16 cellular contexts compared by ENCODE assay signal in genomic region chr14:38469156-38469555, GRCh38.
A peak's percentile ranks its signal among the peaks of the same experiment; 100 is the strongest.
DNase-seq lines count a peak whose midpoint lies in the region; ATAC-seq, FAIRE-seq and TF ChIP-seq lines count a peak whose summit lies in the region.
"Had no signal": no experiment of that assay in that cellular context is flagged by ENCODE, and none has a peak within 500 bp of the region (broad histone marks: within the 10 kb centered on the region; RNA-seq: fewer than 3 reads in every experiment).

No MANE protein-coding gene starts in this region.

- no peak overlapping the region for H3K4me3 Mint-ChIP-seq in natural killer cell treated with Interleukin-12 subunit alpha and Interleukin-12 subunit beta and Interleukin-15 and Interleukin-18, amount 100 ng/mL, for 72 hours

- peaks cover 18% of the 10 kb centered on the region for H3K9me3 Mint-ChIP-seq in natural killer cell treated with Interleukin-12 subunit alpha and Interleukin-12 subunit beta and Interleukin-15 and Interleukin-18, amount 100 ng/mL, for 72 hours

- no peaks in the 10 kb centered on the region for H3K27me3 Mint-ChIP-seq in natural killer cell treated with Interleukin-12 subunit alpha and Interleukin-12 subunit beta and Interleukin-15 and Interleukin-18, amount 100 ng/mL, for 72 hours

- H3K4me3 ChIP-seq in K562 (no peak overlapping the region), fibroblast of the aortic adventitia (ENCODE audit: low read depth, low read length) (no peak overlapping the region), skeletal muscle satellite cell (ENCODE audit: low read length) (no peak overlapping the region)

- H3K4me2 ChIP-seq in K562 (ENCODE audit: insufficient read depth, low read length): no peak overlapping the region
- peak overlapping the region; percentile 17 for H3K4me2 ChIP-seq in skeletal muscle satellite cell (ENCODE audit: low read length)
- H3K4me2 ChIP-seq: SK-N-SH had no signal

- no peak for ATAC-seq in K562
- ATAC-seq in natural killer cell treated with Interleukin-12 subunit alpha and Interleukin-12 subunit beta and Interleukin-15 and Interleukin-18, amount 100 ng/mL, for 72 hours: no peak

- no peaks in the 10 kb centered on the region for H3K27me3 ChIP-seq in K562 (ENCODE audit: control insufficient read depth in 2 of 2, insufficient read depth in 2 of 2, low read length in 2 of 2)
- no peaks in the 10 kb centered on the region for H3K27me3 ChIP-seq in skeletal muscle satellite cell (ENCODE audit: control insufficient read depth, insufficient read depth, low read length)

- in situ Hi-C loops in K562 (cut with MboI): no loop called here

- H3K79me2 ChIP-seq in K562 (ENCODE audit: control insufficient read depth, insufficient read depth, low read length): no peaks in the 10 kb centered on the region

- TF ChIP-seq EP300 in K562 (IDR thresholded peaks at IDR 0.05; ENCODE audit: low read length): no peak

- no peak overlapping the region for H2AFZ ChIP-seq in K562 (ENCODE audit: low read depth, low read length)

- TF ChIP-seq RAD21 in K562 (CRISPR knock-in tag; conservative IDR thresholded peaks at IDR 0.05 in 1 of 2, IDR thresholded peaks at IDR 0.05 in 1 of 2): no peak

- POLR2A ChIA-PET in K562 (lab: Yijun Ruan, JAX): no interaction called here

- H3K27ac Mint-ChIP-seq in natural killer cell treated with Interleukin-12 subunit alpha and Interleukin-12 subunit beta and Interleukin-15 and Interleukin-18, amount 100 ng/mL, for 72 hours: no peak overlapping the region

- H3K4me1 ChIP-seq in K562 (replicated peaks in 1 of 2; ENCODE audit: control insufficient read depth in 2 of 2, insufficient read depth in 2 of 2, low read length in 2 of 2) (no peaks in the 10 kb centered on the region), skeletal muscle satellite cell (ENCODE audit: control insufficient read depth, insufficient read depth, low read length) (peaks cover 10% of the 10 kb centered on the region)
- H3K4me1 ChIP-seq: Caco-2 had no signal

- intact Hi-C loops in K562 (cut with micrococcal nuclease): no loop called here

- no peaks in the 10 kb centered on the region for H4K20me1 ChIP-seq in K562 (replicated peaks; ENCODE audit: control insufficient read depth, insufficient read depth, low read length)

- FAIRE-seq in K562 (lab: Jason Lieb, UNC): no peak
- FAIRE-seq: GM12891, GM19239 had no signal

- no TSS peak for BruUV-seq in K562 (replicated peaks; lab: Mats Ljungman, UMichigan)

- no peaks in the 10 kb centered on the region for H3K4me1 Mint-ChIP-seq in natural killer cell treated with Interleukin-12 subunit alpha and Interleukin-12 subunit beta and Interleukin-15 and Interleukin-18, amount 100 ng/mL, for 72 hours (ENCODE audit: low read depth in 2 of 2)

- TF ChIP-seq POLR2A in K562 (conservative IDR thresholded peaks at IDR 0.05): no peak

- no peak for TF ChIP-seq CTCF in K562 (IDR thresholded peaks at IDR 0.05 in 2 of 3, conservative IDR thresholded peaks at IDR 0.05 in 1 of 3; ENCODE audit: insufficient read depth in 2 of 3, low read depth in 1 of 3, low read length in 3 of 3)
- no peak for TF ChIP-seq CTCF in fibroblast of the aortic adventitia (IDR thresholded peaks at IDR 0.05; ENCODE audit: insufficient read depth, low read length)

- DNase-seq in EL (peak; percentile 4), K562 (ENCODE audit: extremely low read depth in 1 of 4, low spot score in 3 of 4) (no peak), fibroblast of the aortic adventitia (ENCODE audit: low read depth) (peak; percentile 18), SW480 (ENCODE audit: low spot score) (no peak)
- DNase-seq in activated CD8-positive, alpha-beta memory T cell treated with anti-CD3 and anti-CD28 coated beads, Interleukin-2, amount 50 U/mL, for 48 hours: no peak
- DNase-seq in natural killer cell treated with Interleukin-12 subunit alpha and Interleukin-12 subunit beta and Interleukin-15 and Interleukin-18, amount 100 ng/mL, for 72 hours (ENCODE audit: low spot score): no peak
- DNase-seq: Caco-2, NCI-H1048, NCI-H146, NCI-H345, NCI-H69, SK-N-SH had no signal

- H3K9me1 ChIP-seq in K562 (ENCODE audit: control insufficient read depth, insufficient read depth, low read length): no peaks in the 10 kb centered on the region

- H3K27ac ChIP-seq in K562 (ENCODE audit: extremely low read depth, low read depth, low read length): no peak overlapping the region
- H3K27ac ChIP-seq: C4-2B had no signal

- H3K36me3 Mint-ChIP-seq in natural killer cell treated with Interleukin-12 subunit alpha and Interleukin-12 subunit beta and Interleukin-15 and Interleukin-18, amount 100 ng/mL, for 72 hours: peaks cover 4% of the 10 kb centered on the region

- no peak overlapping the region for H3K9ac ChIP-seq in K562 (ENCODE audit: insufficient read depth in 1 of 2, low read depth in 2 of 2, low read length in 2 of 2)
- H3K9ac ChIP-seq in skeletal muscle satellite cell (ENCODE audit: low read depth, low read length): no peak overlapping the region
- H3K9ac ChIP-seq: SK-N-SH had no signal

- no peaks in the 10 kb centered on the region for H3K9me3 ChIP-seq in K562 (replicated peaks; ENCODE audit: control insufficient read depth, insufficient read depth, low read depth, low read length)
- H3K9me3 ChIP-seq in skeletal muscle satellite cell (replicated peaks; ENCODE audit: low read length): no peaks in the 10 kb centered on the region
- H3K9me3 ChIP-seq: Caco-2, SK-N-SH had no signal

- CTCF ChIA-PET in K562 (lab: Yijun Ruan, JAX; ENCODE audit: low intra/inter-chr PET ratio): no interaction called here

- H3K36me3 ChIP-seq in K562 (ENCODE audit: control insufficient read depth, insufficient read depth, low read length) (no peaks in the 10 kb centered on the region), skeletal muscle satellite cell (ENCODE audit: insufficient read depth, low read length) (no peaks in the 10 kb centered on the region)

- WGBS in K562 (ENCODE audit: insufficient coverage, low coverage, missing lambda C conversion rate): 0% methylated on average over 2 of the region's 2 CpGs

TF ChIP-seq in K562, 482 proteins besides CTCF, POLR2A, EP300 and RAD21:
- TF ChIP-seq CEBPB (tag; IDR thresholded peaks at IDR 0.05): peak; percentile 39; the same call in 1 of the 2 replicates
- no peak for TF ChIP-seq CEBPG (CRISPR knock-in tag; IDR thresholded peaks at IDR 0.05)
- TF ChIP-seq CEBPG (tag; conservative IDR thresholded peaks at IDR 0.05 in 1 of 2, IDR thresholded peaks at IDR 0.05 in 1 of 2): 0 out of 4 replicates have a peak, but pooled peaks of 1 of the 2 experiments have one; percentile 31
- TF ChIP-seq BCL6 (CRISPR knock-in tag; IDR thresholded peaks at IDR 0.05): no peak
- TF ChIP-seq HINFP (tag; conservative IDR thresholded peaks at IDR 0.05; ENCODE audit: low read depth): no peak

Comparison
In these comparisons a context has a peak if more than half of its experiments do, and no peak if none do; other contexts are left out.
1. DNase-seq: peak in EL (single experiment) and fibroblast of the aortic adventitia (single experiment); none in K562 (0 of 4), activated CD8-positive, alpha-beta memory T cell treated with anti-CD3 and anti-CD28 coated beads, Interleukin-2, amount 50 U/mL, for 48 hours (single experiment), SW480 (single experiment) and natural killer cell treated with Interleukin-12 subunit alpha and Interleukin-12 subunit beta and Interleukin-15 and Interleukin-18, amount 100 ng/mL, for 72 hours (single experiment).